In the genomic region with DNA sequence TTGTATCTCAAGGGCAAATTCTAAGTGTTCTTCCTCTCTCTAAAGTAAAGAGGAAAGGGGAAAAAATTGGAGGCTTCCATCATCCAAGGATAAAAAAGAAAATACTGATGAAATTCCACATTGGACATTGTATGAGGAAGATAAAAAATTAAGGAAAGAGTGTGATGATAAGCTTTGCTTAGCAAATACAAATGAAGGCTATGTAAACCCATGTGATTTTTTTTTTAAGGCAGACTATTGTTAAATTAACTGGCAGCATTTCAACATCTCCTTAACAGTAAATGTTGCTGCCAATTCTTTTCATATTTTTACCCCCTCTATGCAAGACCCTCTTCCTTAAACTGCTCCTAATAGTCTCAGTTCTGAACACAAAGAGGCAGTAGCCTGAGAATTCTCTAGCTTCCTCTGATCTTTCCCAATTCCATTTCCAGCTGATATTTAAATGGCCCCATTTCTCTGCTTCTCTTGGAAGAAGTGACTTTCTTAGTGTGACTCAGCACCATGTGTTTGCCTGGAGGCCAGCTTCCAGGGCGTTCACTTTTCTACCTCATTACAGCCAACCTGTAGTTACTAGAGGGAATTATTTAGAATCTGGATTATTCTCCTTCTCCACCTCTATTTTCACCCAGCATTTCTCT, we compare ENCODE assay signal across 1 cellular context.
TF ChIP-seq lines count a peak whose summit lies in the region.

No MANE protein-coding gene starts in this region.

TF ChIP-seq in WTC11, 78 proteins besides CTCF, POLR2A, EP300 and RAD21 (continued from another document):
- TF ChIP-seq, protein P1, sequence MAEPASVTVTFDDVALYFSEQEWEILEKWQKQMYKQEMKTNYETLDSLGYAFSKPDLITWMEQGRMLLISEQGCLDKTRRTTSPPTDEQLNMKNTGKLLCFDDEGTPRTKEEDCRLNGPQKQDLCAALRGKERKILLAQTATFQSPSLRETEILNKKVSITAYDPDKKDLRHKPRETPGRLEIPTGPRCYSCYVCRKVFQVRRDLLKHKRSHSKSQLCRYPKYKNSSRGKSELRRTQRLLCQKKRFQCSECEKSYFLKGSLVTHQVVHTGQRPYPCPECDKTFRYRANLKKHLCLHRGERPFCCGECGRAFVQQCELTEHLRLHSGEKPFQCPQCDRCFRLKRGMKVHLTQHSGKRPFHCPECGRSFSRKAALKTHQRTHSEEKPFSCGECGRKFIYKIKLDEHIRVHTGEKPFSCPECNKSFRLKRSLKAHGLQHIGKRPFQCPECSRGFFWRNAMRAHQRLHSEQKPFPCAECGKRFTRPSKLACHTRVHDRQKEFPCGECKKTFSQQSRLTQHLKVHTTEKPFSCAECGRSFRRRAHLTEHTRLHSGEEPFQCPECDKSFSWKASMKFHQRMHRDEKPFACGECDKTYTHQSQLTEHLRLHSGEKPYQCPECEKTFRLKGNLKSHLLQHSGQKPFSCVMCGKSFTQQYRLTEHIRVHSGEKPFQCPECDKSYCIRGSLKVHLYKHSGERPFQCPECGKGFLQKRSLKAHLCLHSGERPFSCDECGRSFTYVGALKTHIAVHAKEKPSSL (CRISPR knock-in tag; conservative IDR thresholded peaks at IDR 0.05), result no peak
- TF ChIP-seq, protein P2, sequence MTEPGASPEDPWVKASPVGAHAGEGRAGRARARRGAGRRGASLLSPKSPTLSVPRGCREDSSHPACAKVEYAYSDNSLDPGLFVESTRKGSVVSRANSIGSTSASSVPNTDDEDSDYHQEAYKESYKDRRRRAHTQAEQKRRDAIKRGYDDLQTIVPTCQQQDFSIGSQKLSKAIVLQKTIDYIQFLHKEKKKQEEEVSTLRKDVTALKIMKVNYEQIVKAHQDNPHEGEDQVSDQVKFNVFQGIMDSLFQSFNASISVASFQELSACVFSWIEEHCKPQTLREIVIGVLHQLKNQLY (CRISPR knock-in tag; IDR thresholded peaks at IDR 0.05), result no peak
- TF ChIP-seq, protein P3, sequence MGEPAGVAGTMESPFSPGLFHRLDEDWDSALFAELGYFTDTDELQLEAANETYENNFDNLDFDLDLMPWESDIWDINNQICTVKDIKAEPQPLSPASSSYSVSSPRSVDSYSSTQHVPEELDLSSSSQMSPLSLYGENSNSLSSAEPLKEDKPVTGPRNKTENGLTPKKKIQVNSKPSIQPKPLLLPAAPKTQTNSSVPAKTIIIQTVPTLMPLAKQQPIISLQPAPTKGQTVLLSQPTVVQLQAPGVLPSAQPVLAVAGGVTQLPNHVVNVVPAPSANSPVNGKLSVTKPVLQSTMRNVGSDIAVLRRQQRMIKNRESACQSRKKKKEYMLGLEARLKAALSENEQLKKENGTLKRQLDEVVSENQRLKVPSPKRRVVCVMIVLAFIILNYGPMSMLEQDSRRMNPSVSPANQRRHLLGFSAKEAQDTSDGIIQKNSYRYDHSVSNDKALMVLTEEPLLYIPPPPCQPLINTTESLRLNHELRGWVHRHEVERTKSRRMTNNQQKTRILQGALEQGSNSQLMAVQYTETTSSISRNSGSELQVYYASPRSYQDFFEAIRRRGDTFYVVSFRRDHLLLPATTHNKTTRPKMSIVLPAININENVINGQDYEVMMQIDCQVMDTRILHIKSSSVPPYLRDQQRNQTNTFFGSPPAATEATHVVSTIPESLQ (CRISPR knock-in tag; IDR thresholded peaks at IDR 0.05), result no peak
- no peak for TF ChIP-seq RORB (CRISPR knock-in tag; IDR thresholded peaks at IDR 0.05)
- no peak for TF ChIP-seq FOXK1 (CRISPR knock-in tag; IDR thresholded peaks at IDR 0.05)
- TF ChIP-seq, protein P4, sequence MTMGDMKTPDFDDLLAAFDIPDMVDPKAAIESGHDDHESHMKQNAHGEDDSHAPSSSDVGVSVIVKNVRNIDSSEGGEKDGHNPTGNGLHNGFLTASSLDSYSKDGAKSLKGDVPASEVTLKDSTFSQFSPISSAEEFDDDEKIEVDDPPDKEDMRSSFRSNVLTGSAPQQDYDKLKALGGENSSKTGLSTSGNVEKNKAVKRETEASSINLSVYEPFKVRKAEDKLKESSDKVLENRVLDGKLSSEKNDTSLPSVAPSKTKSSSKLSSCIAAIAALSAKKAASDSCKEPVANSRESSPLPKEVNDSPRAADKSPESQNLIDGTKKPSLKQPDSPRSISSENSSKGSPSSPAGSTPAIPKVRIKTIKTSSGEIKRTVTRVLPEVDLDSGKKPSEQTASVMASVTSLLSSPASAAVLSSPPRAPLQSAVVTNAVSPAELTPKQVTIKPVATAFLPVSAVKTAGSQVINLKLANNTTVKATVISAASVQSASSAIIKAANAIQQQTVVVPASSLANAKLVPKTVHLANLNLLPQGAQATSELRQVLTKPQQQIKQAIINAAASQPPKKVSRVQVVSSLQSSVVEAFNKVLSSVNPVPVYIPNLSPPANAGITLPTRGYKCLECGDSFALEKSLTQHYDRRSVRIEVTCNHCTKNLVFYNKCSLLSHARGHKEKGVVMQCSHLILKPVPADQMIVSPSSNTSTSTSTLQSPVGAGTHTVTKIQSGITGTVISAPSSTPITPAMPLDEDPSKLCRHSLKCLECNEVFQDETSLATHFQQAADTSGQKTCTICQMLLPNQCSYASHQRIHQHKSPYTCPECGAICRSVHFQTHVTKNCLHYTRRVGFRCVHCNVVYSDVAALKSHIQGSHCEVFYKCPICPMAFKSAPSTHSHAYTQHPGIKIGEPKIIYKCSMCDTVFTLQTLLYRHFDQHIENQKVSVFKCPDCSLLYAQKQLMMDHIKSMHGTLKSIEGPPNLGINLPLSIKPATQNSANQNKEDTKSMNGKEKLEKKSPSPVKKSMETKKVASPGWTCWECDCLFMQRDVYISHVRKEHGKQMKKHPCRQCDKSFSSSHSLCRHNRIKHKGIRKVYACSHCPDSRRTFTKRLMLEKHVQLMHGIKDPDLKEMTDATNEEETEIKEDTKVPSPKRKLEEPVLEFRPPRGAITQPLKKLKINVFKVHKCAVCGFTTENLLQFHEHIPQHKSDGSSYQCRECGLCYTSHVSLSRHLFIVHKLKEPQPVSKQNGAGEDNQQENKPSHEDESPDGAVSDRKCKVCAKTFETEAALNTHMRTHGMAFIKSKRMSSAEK (CRISPR knock-in tag; IDR thresholded peaks at IDR 0.05; ENCODE audit: borderline replicate concordance), result no peak
- TF ChIP-seq IRF2 (CRISPR knock-in tag; IDR thresholded peaks at IDR 0.05; ENCODE audit: borderline replicate concordance, low read depth), result no peak
TF ChIP-seq in WTC11: peak in this region for 0.
